In genomic region chr1:159197767-159198557, GRCh38 we compare ENCODE assay signal across 9 cellular contexts. TPM values are rescaled to one million over a fixed set of nuclear protein-coding genes. Genes with fewer than 3 reads are reported as not detected.
A peak's percentile ranks its signal among the peaks of the same experiment; 100 is the strongest.
DNase-seq lines count a peak whose midpoint lies in the region; ATAC-seq and TF ChIP-seq lines count a peak whose summit lies in the region.
"Had no signal": no experiment of that assay in that cellular context is flagged by ENCODE, and none has a peak within 500 bp of the region (broad histone marks: within the 10 kb centered on the region; RNA-seq: fewer than 3 reads in every experiment).

No MANE protein-coding gene starts in this region.

- ATAC-seq in HCT116: peak; percentile 96
- ATAC-seq in body of pancreas: peak; percentile 77

- no peak overlapping the region for H3K4me2 ChIP-seq in HCT116 (ENCODE audit: low read length)
- H3K4me2 ChIP-seq: BLaER1 treated with 17β-estradiol and CSF1 and Interleukin-3, amounts not matched to agents 10 nM and 100 nM had no signal

- TF ChIP-seq RAD21 in HCT116 (IDR thresholded peaks at IDR 0.05; ENCODE audit: low read depth): peak; percentile 57

- RAD21 ChIA-PET in HCT116 (lab: Charles Lee; ENCODE audit: low non-redundant PET in 1 of 2, low total read pairs in 2 of 2, uncharacterized antibody in 2 of 2, unreplicated experiment in 2 of 2): interaction anchor here in 1 of 2 experiments (0.8 to 1.0 kb wide), 2 partner anchors 65 to 66 kb away, joined by 3 read pairs; no protein-coding TSS in a partner anchor

- H3K9me2 ChIP-seq in HCT116 (ENCODE audit: insufficient read depth): no peaks in the 10 kb centered on the region

- no peak overlapping the region for H3K27ac ChIP-seq in HCT116 (ENCODE audit: low read depth, low read length)
- H3K27ac ChIP-seq in body of pancreas: no peak overlapping the region
- H3K27ac ChIP-seq: BLaER1 treated with 17β-estradiol and CSF1 and Interleukin-3, amounts not matched to agents 10 nM and 100 nM had no signal

- TF ChIP-seq CTCF in HCT116 (IDR thresholded peaks at IDR 0.05 in 2 of 3, conservative IDR thresholded peaks at IDR 0.05 in 1 of 3; ENCODE audit: borderline replicate concordance in 1 of 3, insufficient read depth in 1 of 3, low read depth in 2 of 3, low read length in 2 of 3): peak; percentile 83 to 95 (median 89)
- peak; percentile 67 to 92 (median 85) for TF ChIP-seq CTCF in body of pancreas (IDR thresholded peaks at IDR 0.05)

- CTCF ChIA-PET in HCT116 (lab: Charles Lee): interaction anchor here (0.6 to 1.5 kb wide), 16 partner anchors 9 to 810 kb away, joined by 3 to 14 read pairs (median 4); partner anchors contain the start of gene DUSP23

- no peak overlapping the region for H3K9ac ChIP-seq in HCT116 (ENCODE audit: low read length)
- H3K9ac ChIP-seq: BLaER1 treated with 17β-estradiol and CSF1 and Interleukin-3, amounts not matched to agents 10 nM and 100 nM had no signal

- H3K9me3 ChIP-seq in HCT116 (ENCODE audit: control insufficient read depth in 1 of 2, insufficient read depth in 1 of 2, low read depth in 1 of 2, low read length in 2 of 2) (no peaks in the 10 kb centered on the region), MG63 (no peaks in the 10 kb centered on the region), body of pancreas (no peaks in the 10 kb centered on the region)
- H3K9me3 ChIP-seq: BLaER1 treated with 17β-estradiol and CSF1 and Interleukin-3, amounts not matched to agents 10 nM and 100 nM had no signal

- no peaks in the 10 kb centered on the region for H4K20me1 ChIP-seq in HCT116 (ENCODE audit: insufficient read depth)
- H4K20me1 ChIP-seq: BLaER1 treated with 17β-estradiol and CSF1 and Interleukin-3, amounts not matched to agents 10 nM and 100 nM had no signal

- no peaks in the 10 kb centered on the region for H3K79me2 ChIP-seq in HCT116 (ENCODE audit: insufficient read depth, low read length)

- H3K4me3 ChIP-seq in HCT116 (replicated peaks in 1 of 2; ENCODE audit: low read depth in 1 of 2, low read length in 2 of 2) (no peak overlapping the region), MG63 (no peak overlapping the region), body of pancreas (no peak overlapping the region)
- H3K4me3 ChIP-seq: BLaER1 treated with 17β-estradiol and CSF1 and Interleukin-3, amounts not matched to agents 10 nM and 100 nM had no signal

- TF ChIP-seq POLR2A in HCT116 (IDR thresholded peaks at IDR 0.05; ENCODE audit: borderline replicate concordance, extremely low read depth, insufficient read depth, insufficient read length): no peak
- TF ChIP-seq POLR2A in body of pancreas (IDR thresholded peaks at IDR 0.05): no peak

- WGBS in body of pancreas, 2 donors: 22 to 32% methylated on average over 7 to 9 of the region's 9 CpGs

- H2AFZ ChIP-seq in HCT116 (ENCODE audit: low read depth, low read length, poor library complexity, severe bottlenecking): no peak overlapping the region

- H3K27me3 ChIP-seq in HCT116 (ENCODE audit: insufficient read depth, low read length) (peaks cover 12% of the 10 kb centered on the region; the same call in 1 of the 2 replicates), MG63 (no peaks in the 10 kb centered on the region; the same call in 1 of the 2 replicates), body of pancreas (no peaks in the 10 kb centered on the region)

- intact Hi-C loops in HCT116 (cut with micrococcal nuclease): loop anchor here (1.0 to 5.0 kb wide), 2 partner anchors 37 to 66 kb away; no protein-coding TSS in a partner anchor
- intact Hi-C loops in body of pancreas (cut with DNase I): loop anchor here (5.0 kb wide), 1 partner anchor 36 kb away; no protein-coding TSS in a partner anchor

- POLR2A ChIA-PET in HCT116 (lab: Charles Lee): interaction anchor here (0.6 kb wide), 1 partner anchor 12 kb away, joined by 3 read pairs; no protein-coding TSS in a partner anchor

- no peaks in the 10 kb centered on the region for H3K36me3 ChIP-seq in HCT116 (ENCODE audit: control insufficient read depth in 1 of 2, insufficient read depth in 2 of 2, low read length in 2 of 2)
- H3K36me3 ChIP-seq in MG63: no peaks in the 10 kb centered on the region
- no peaks in the 10 kb centered on the region for H3K36me3 ChIP-seq in body of pancreas (replicated peaks in 1 of 2; ENCODE audit: insufficient read depth in 1 of 2, low read depth in 2 of 2)
- H3K36me3 ChIP-seq: BLaER1 treated with 17β-estradiol and CSF1 and Interleukin-3, amounts not matched to agents 10 nM and 100 nM had no signal

- H3K4me1 ChIP-seq in HCT116 (ENCODE audit: control insufficient read depth in 1 of 2, insufficient read depth in 2 of 2, low read length in 2 of 2) (no peaks in the 10 kb centered on the region), body of pancreas (no peaks in the 10 kb centered on the region)

- no TSS peak for BruUV-seq in HCT116 (replicated peaks; lab: Mats Ljungman, UMichigan)

- DNase-seq in NCI-H2081 (lab: John Stamatoyannopoulos, UW) (peak; percentile 28 to 46), NCI-H2081 treated with DMSO at 0.1 percent for 48 hours (lab: John Stamatoyannopoulos, UW) (no peak), HCT116 (ENCODE audit: low read depth, low spot score) (peak; percentile 57), MG63 (peak; percentile 47), SKM-1 treated with dmso at 0.1 percent for 144 hours (lab: John Stamatoyannopoulos, UW; ENCODE audit: unreplicated experiment) (peak; percentile 76), body of pancreas (peak; percentile 76 to 82 (median 78)), islet precursor cell (peak; percentile 89)
- peak; percentile 65 for DNase-seq in stimulated activated CD4-positive, alpha-beta T cell treated with anti-CD3 and anti-CD28 coated beads, Interleukin-1b, Interleukin-23, amount 100 ng/mL, for 48 hours

TF ChIP-seq in HCT116, 20 proteins besides CTCF, POLR2A, EP300 and RAD21:
- TF ChIP-seq SP1 (IDR thresholded peaks at IDR 0.05; ENCODE audit: low read depth) (no peak), ZNF274 (IDR thresholded peaks at IDR 0.05; ENCODE audit: low read depth, low read length) (no peak), ZBTB33 (IDR thresholded peaks at IDR 0.05; ENCODE audit: extremely low read depth, insufficient replicate concordance, low read length) (no peak), MAX (IDR thresholded peaks at IDR 0.05) (no peak), CEBPB (IDR thresholded peaks at IDR 0.05; ENCODE audit: low read depth) (no peak), SIN3A (IDR thresholded peaks at IDR 0.05; ENCODE audit: low read depth) (no peak), CBX3 (IDR thresholded peaks at IDR 0.05; ENCODE audit: low read depth) (no peak), EGR1 (IDR thresholded peaks at IDR 0.05; ENCODE audit: low read depth) (no peak), FOSL1 (IDR thresholded peaks at IDR 0.05; ENCODE audit: low read depth) (no peak), TCF7L2 (IDR thresholded peaks at IDR 0.05; ENCODE audit: borderline replicate concordance, extremely low read depth, insufficient read depth, insufficient read length) (no peak), POLR2AphosphoS5 (IDR thresholded peaks at IDR 0.05; ENCODE audit: low read depth, low read length) (no peak), ZFX (IDR thresholded peaks at IDR 0.05) (no peak), JUND (IDR thresholded peaks at IDR 0.05) (no peak), EZH2phosphoT487 (IDR thresholded peaks at IDR 0.05; ENCODE audit: borderline replicate concordance) (no peak), EZH2 (IDR thresholded peaks at IDR 0.05) (no peak), YY1 (IDR thresholded peaks at IDR 0.05; ENCODE audit: extremely low read depth, insufficient replicate concordance, low read depth, low read length) (no peak), ATF3 (IDR thresholded peaks at IDR 0.05) (no peak), ELF1 (IDR thresholded peaks at IDR 0.05; ENCODE audit: borderline replicate concordance, low read depth) (no peak), SRF (IDR thresholded peaks at IDR 0.05; ENCODE audit: low read depth) (no peak)

RNA-seq across cellular contexts. Expression of gene ACKR1, which starts 6.7 kb away (rescaled TPM):
- total RNA-seq in HCT116 (2021; ENCODE audit: unreplicated experiment) (not detected), body of pancreas (10 to 100 TPM; 17.5 to 23.6 TPM)
- not detected in 2 replicates for polyA plus RNA-seq in HCT116 (2012)
- total RNA-seq in MG63 (2014; rRNA removed; shearing (Covaris generic); ENCODE audit: low replicate concordance): not detected in 2 replicates

RNA-seq across cellular contexts. Expression of gene CADM3, which starts 26.5 kb away (rescaled TPM):
- total RNA-seq in HCT116 (2021; ENCODE audit: unreplicated experiment) (not detected), body of pancreas (1 to 10 TPM in 1 of 2 donors, under 1 TPM in 1; 0.26 to 1.6 TPM)
- not detected in 2 replicates for polyA plus RNA-seq in HCT116 (2012)
- not detected in 2 replicates for total RNA-seq in MG63 (2014; rRNA removed; shearing (Covaris generic); ENCODE audit: low replicate concordance)

Comparison
In these comparisons a context has a peak if more than half of its experiments do, and no peak if none do; other contexts are left out.
1. RNA of gene ACKR1, which starts 6.7 kb away (total RNA-seq): 17.5 to 23.6 TPM in body of pancreas; not detected in HCT116 (single experiment) and not detected in MG63; every median in the first group is over 10 times any median in the second.